13 cellular contexts compared by ENCODE assay signal in the genomic region with DNA sequence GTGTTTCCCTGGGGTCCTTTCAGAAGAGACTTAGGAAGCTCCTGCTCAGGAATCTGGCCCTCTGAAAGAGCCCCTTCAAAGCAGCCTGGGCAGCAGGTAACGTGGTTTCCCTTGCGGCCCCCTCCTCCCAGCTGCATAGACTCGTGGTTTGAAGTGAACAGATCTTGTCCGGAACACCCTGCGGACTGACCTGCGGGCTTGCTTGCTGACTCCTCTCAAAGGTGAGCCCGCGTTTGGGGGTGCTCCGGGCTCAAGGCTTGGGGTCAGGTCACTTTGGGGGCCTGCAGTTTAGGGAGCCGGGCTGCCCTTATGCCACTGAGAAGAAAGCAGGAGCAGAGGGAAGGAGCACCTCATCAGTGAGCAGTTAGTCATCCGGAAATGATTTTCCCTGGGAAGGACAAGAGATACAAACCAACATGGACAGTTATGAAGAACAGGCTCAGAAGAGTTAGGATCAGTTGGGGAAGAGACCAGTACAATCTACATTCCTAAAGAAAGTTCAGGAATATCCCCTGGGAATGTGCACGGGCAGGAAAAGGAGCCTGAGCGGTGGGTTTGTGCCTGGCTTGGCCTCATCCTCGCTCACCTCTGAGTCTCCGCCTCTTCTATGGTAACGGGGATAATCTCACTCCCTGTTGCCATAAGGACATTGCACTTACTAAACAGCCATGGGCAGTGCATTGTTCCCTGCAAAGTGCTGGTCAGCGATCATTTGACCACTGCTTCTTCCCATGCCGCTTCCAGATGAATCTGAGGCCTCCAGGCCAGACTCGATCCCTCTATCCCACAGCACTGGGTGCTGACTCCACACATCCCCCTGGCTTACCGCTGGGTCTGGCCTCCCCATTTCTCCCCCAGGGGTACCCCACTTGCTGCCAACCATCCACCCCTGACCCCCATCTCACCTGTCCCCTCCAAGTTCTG. TPM values are rescaled to one million over a fixed set of nuclear protein-coding genes. Genes with fewer than 3 reads are reported as not detected.
DNase-seq lines count a peak whose midpoint lies in the region; ATAC-seq, FAIRE-seq and TF ChIP-seq lines count a peak whose summit lies in the region.
"Had no signal": no experiment of that assay in that cellular context is flagged by ENCODE, and none has a peak within 500 bp of the region (broad histone marks: within the 10 kb centered on the region; RNA-seq: fewer than 3 reads in every experiment).

No MANE protein-coding gene starts in this region.

- H3K27ac ChIP-seq in CD4-positive, CD25-positive, alpha-beta regulatory T cell (ENCODE audit: insufficient read depth, low read length, poor library complexity, severe bottlenecking), result peak overlapping the region; percentile 80
- H3K27ac ChIP-seq in HL-60 (replicated peaks) (peak overlapping the region; percentile 74), dorsolateral prefrontal cortex (peak overlapping the region in 53 of 59 donors; percentile 68 to 94 (median 87)), parathyroid adenoma (peak overlapping the region; percentile 98), kidney (ENCODE audit: low read depth in 2 of 2, low read length in 2 of 2) (no peak overlapping the region)
- H3K27ac ChIP-seq: VCaP had no signal

- H3K4me2 ChIP-seq in parathyroid adenoma (ENCODE audit: low read length), result peak overlapping the region; percentile 11

- TF ChIP-seq CTCF in HL-60 (IDR thresholded peaks at IDR 0.05; ENCODE audit: insufficient read depth, low read length), result no peak
- TF ChIP-seq CTCF in dorsolateral prefrontal cortex (IDR thresholded peaks at IDR 0.05 in 54 of 56, conservative IDR thresholded peaks at IDR 0.05 in 2 of 56; ENCODE audit: low read depth in 1 of 56, partially characterized antibody in 56 of 56), result no peak
- no peak for TF ChIP-seq CTCF in parathyroid adenoma (IDR thresholded peaks at IDR 0.05)
- TF ChIP-seq CTCF in kidney (IDR thresholded peaks at IDR 0.05; ENCODE audit: borderline replicate concordance, extremely low read depth, insufficient read depth), result no peak

- peaks cover 65% of the 10 kb centered on the region for H3K4me1 ChIP-seq in CD4-positive, CD25-positive, alpha-beta regulatory T cell (ENCODE audit: control insufficient read depth, insufficient read depth, low read length, poor library complexity, severe bottlenecking)
- peaks cover 51% of the 10 kb centered on the region for H3K4me1 ChIP-seq in parathyroid adenoma
- H3K4me1 ChIP-seq in kidney (ENCODE audit: control insufficient read depth in 1 of 2, insufficient read depth in 1 of 2, low read depth in 1 of 2, low read length in 2 of 2), result peaks cover 35 to 39% of the 10 kb centered on the region in 2 donors

- peaks cover 16 to 78% (median 45%) of the 10 kb centered on the region in 4 donors for H3K4me1 Mint-ChIP-seq in CD4-positive, CD25-positive, alpha-beta regulatory T cell

- DNase-seq in CD4-positive, CD25-positive, alpha-beta regulatory T cell, result no peak
- DNase-seq in HL-60 (ENCODE audit: low read depth in 1 of 2, low spot score in 1 of 2), result no peak
- DNase-seq in dorsolateral prefrontal cortex, result no peak
- no peak for DNase-seq in kidney
- no peak for DNase-seq in NCI-H2171 treated with DMSO at 0.1 percent for 48 hours (lab: John Stamatoyannopoulos, UW)
- DNase-seq: effector memory CD8-positive, alpha-beta T cell; stimulated activated naive B cell treated with anti-CD40 and anti-IgM and Interleukin-4, amounts not matched to agents 10 μg/mL and 1 μg/mL and 100 μg/mL, for 72 hours had no signal

- peaks cover 0 to 3% (median 0%) of the 10 kb centered on the region in 7 donors for H3K9me3 Mint-ChIP-seq in CD4-positive, CD25-positive, alpha-beta regulatory T cell

- no peaks in the 10 kb centered on the region for H3K27me3 Mint-ChIP-seq in CD4-positive, CD25-positive, alpha-beta regulatory T cell

- H2AFZ ChIP-seq in parathyroid adenoma, result no peak overlapping the region

- H3K4me3 ChIP-seq in CD4-positive, CD25-positive, alpha-beta regulatory T cell (ENCODE audit: low read depth, low read length), result peak overlapping the region; percentile 37
- H3K4me3 ChIP-seq in HL-60 (replicated peaks; ENCODE audit: insufficient read depth, low read length) (no peak overlapping the region), dorsolateral prefrontal cortex (no peak overlapping the region), parathyroid adenoma (ENCODE audit: low read depth, low read length) (no peak overlapping the region), kidney (ENCODE audit: low read length in 2 of 2) (no peak overlapping the region)

- intact Hi-C loops in dorsolateral prefrontal cortex (cut with DNase I) (loop anchor here in 1 of 2 donors (5.0 to 10.0 kb wide), 2 partner anchors 34 to 52 kb away; no protein-coding TSS in a partner anchor), kidney (cut with DNase I) (no loop called here)

- ATAC-seq in CD4-positive, CD25-positive, alpha-beta regulatory T cell (ENCODE audit: low read depth in 2 of 2), result no peak
- ATAC-seq in GM18858 (IDR thresholded peaks at IDR 0.05; ENCODE audit: unreplicated experiment) (no peak), GM19397 (IDR thresholded peaks at IDR 0.05; ENCODE audit: unreplicated experiment) (no peak)
- ATAC-seq: effector memory CD8-positive, alpha-beta T cell had no signal

- no peaks in the 10 kb centered on the region for H3K27me3 ChIP-seq in CD4-positive, CD25-positive, alpha-beta regulatory T cell (ENCODE audit: control insufficient read depth, insufficient read depth, low read length)
- H3K27me3 ChIP-seq in HL-60 (ENCODE audit: insufficient read depth, poor library complexity, severe bottlenecking), result no peaks in the 10 kb centered on the region
- no peaks in the 10 kb centered on the region for H3K27me3 ChIP-seq in dorsolateral prefrontal cortex
- no peaks in the 10 kb centered on the region for H3K27me3 ChIP-seq in parathyroid adenoma (ENCODE audit: control insufficient read depth, insufficient read depth, low read length)

- H3K9ac ChIP-seq in parathyroid adenoma (no peak overlapping the region), kidney (ENCODE audit: low read length in 2 of 2) (no peak overlapping the region)

- peak overlapping the region; percentile 79 to 97 (median 92) for H3K27ac Mint-ChIP-seq in CD4-positive, CD25-positive, alpha-beta regulatory T cell
- H3K27ac Mint-ChIP-seq: activated naive CD8-positive, alpha-beta T cell; effector memory CD8-positive, alpha-beta T cell; stimulated activated naive B cell treated with anti-CD40 and anti-IgM and Interleukin-4, amounts not matched to agents 10 μg/mL and 1 μg/mL and 100 μg/mL, for 72 hours had no signal

- no peaks in the 10 kb centered on the region for H3K9me3 ChIP-seq in CD4-positive, CD25-positive, alpha-beta regulatory T cell (ENCODE audit: control insufficient read depth in 2 of 2, low read length in 2 of 2)
- H3K9me3 ChIP-seq in parathyroid adenoma (ENCODE audit: control insufficient read depth, low read length) (no peaks in the 10 kb centered on the region), kidney (ENCODE audit: control insufficient read depth in 1 of 2, low read length in 2 of 2) (no peaks in the 10 kb centered on the region)

- H3K36me3 Mint-ChIP-seq in CD4-positive, CD25-positive, alpha-beta regulatory T cell, result no peaks in the 10 kb centered on the region

- no peak for FAIRE-seq in kidney (lab: Jason Lieb, UNC)
- FAIRE-seq: RCC 7860 had no signal

- no peaks in the 10 kb centered on the region for H3K36me3 ChIP-seq in CD4-positive, CD25-positive, alpha-beta regulatory T cell (ENCODE audit: control insufficient read depth, insufficient read depth, low read length)
- H3K36me3 ChIP-seq in parathyroid adenoma (ENCODE audit: control insufficient read depth, insufficient read depth, low read length) (no peaks in the 10 kb centered on the region), kidney (ENCODE audit: control insufficient read depth in 1 of 2, insufficient read depth in 2 of 2, low read length in 2 of 2) (no peaks in the 10 kb centered on the region)

- peaks cover 18% of the 10 kb centered on the region for H3K79me2 ChIP-seq in parathyroid adenoma

- peak overlapping the region in 2 of 4 donors; percentile 61 to 70 for H3K4me3 Mint-ChIP-seq in CD4-positive, CD25-positive, alpha-beta regulatory T cell
- H3K4me3 Mint-ChIP-seq: activated naive CD8-positive, alpha-beta T cell; stimulated activated naive B cell treated with anti-CD40 and anti-IgM and Interleukin-4, amounts not matched to agents 10 μg/mL and 1 μg/mL and 100 μg/mL, for 72 hours had no signal

RNA-seq across cellular contexts. Expression of a gene that starts 10.0 kb away (rescaled TPM):
- not detected for total RNA-seq in CD4-positive, CD25-positive, alpha-beta regulatory T cell
- polyA plus RNA-seq in CD4-positive, CD25-positive, alpha-beta regulatory T cell, result under 1 TPM in 3 of 4 donors, not detected in 1; 0.10 to 0.32 (median 0.15) TPM
- 10 to 100 TPM; 13.5 to 41.4 (median 22.3) TPM for total RNA-seq in dorsolateral prefrontal cortex
- 14.7 TPM for total RNA-seq in kidney
- 73.3 TPM for polyA plus RNA-seq in kidney (ENCODE audit: insufficient read depth, low read depth, low replicate concordance)

RNA-seq across cellular contexts. Expression of a gene that starts 41.7 kb away (rescaled TPM):
- total RNA-seq in CD4-positive, CD25-positive, alpha-beta regulatory T cell, result 14.2 TPM
- 10 to 100 TPM; 15.6 to 19.2 (median 16.7) TPM for polyA plus RNA-seq in CD4-positive, CD25-positive, alpha-beta regulatory T cell
- total RNA-seq in dorsolateral prefrontal cortex (10 to 100 TPM; 23.0 to 53.7 (median 36.8) TPM), kidney (9.2 TPM)
- polyA plus RNA-seq in kidney (ENCODE audit: insufficient read depth, low read depth, low replicate concordance), result 4.6 TPM

Comparison
In these comparisons a context has a peak if more than half of its experiments do, and no peak if none do; other contexts are left out.
1. H3K27ac ChIP-seq: peak in CD4-positive, CD25-positive, alpha-beta regulatory T cell (single experiment), HL-60 (single experiment), dorsolateral prefrontal cortex (53 of 59) and parathyroid adenoma (single experiment); none in kidney (0 of 2).
2. RNA of a gene that starts 10.0 kb away (total RNA-seq): 13.5 to 41.4 TPM in dorsolateral prefrontal cortex and 14.7 TPM in kidney (single experiment); not detected in CD4-positive, CD25-positive, alpha-beta regulatory T cell (single experiment); every median in the first group is over 10 times any median in the second.